ENCODE assay signal across 8 cellular contexts in the genomic region with DNA sequence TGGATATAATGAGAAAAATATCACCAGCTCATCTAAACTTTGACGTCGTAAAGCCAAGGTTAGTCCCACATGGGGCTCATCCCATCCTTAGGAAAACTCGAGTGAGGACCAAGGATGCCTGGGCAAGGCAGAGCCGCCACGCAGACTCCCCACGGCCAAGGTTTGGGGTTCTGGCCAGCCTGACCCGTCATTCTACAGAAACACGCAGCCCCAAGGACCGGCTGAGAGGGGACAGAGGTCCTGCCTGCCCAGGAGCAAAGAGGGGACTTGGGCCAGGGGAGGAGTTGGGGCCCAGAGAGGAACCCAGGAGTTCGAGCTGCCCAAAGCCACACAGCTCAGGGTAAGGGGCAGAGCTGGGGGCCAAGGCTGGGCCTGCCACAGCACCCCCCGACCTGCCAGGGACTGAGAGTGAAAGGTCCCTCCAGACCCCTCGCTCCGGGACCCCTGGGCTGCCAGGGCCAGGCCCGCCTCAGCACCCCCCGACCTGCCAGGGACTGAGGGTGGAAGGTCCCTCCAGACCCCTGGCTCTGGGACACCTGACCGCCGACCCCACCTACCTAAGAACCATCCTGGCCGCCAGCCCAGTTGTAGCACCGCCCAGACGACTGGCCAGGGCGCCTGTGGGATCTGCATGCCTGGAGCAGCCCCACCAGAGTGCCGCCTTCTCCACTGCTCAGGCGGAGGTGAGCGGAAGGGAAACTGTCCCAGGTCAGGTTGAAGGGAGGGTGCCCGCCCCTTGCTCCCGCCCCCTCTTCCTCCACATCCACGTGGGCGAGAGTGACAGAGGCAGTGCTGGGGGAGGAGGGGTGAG. TPM values are rescaled to one million over a fixed set of nuclear protein-coding genes. Genes with fewer than 3 reads are reported as not detected.
A peak's percentile ranks its signal among the peaks of the same experiment; 100 is the strongest.
DNase-seq lines count a peak whose midpoint lies in the region; ATAC-seq, FAIRE-seq and TF ChIP-seq lines count a peak whose summit lies in the region.

PDCD1 (minus strand) TSS at position 689 of the 811 bp plus-strand sequence; CDS start at position 633, 56 bp downstream.

- no peaks in the 10 kb centered on the region for H3K36me3 ChIP-seq in heart right ventricle

- DNase-seq in GM12891 (ENCODE audit: insufficient read length, low spot score) = peak; percentile 92
- peak; percentile 65 for DNase-seq in activated T-cell treated with anti-CD3 and anti-CD28 coated beads for 24 hours (ENCODE audit: low read depth)
- DNase-seq in heart right ventricle = peak; percentile 25 to 43
- DNase-seq in stimulated activated CD4-positive, alpha-beta T cell treated with anti-CD3 and anti-CD28 coated beads, Interleukin-1b, Interleukin-23, amount 100 ng/mL, for 48 hours = peak; percentile 77
- no peak for DNase-seq in AG08395 (ENCODE audit: low spot score)
- no peak for DNase-seq in RCC 7860 (ENCODE audit: low spot score)

- FAIRE-seq in GM12891 (lab: Jason Lieb, UNC) = peak; percentile 99
- FAIRE-seq in RCC 7860 (lab: Jason Lieb, UNC) = no peak

- intact Hi-C loops in heart right ventricle (cut with DNase I) = loop anchor here in 1 of 10 donors (10.0 kb wide), 1 partner anchor 124 kb away; the partner anchor contains the start of gene D2HGDH

- peak; percentile 42 for ATAC-seq in HG03135 (IDR thresholded peaks at IDR 0.05; ENCODE audit: unreplicated experiment)
- peak in 7 of 8 donors; percentile 2 to 26 (median 17) for ATAC-seq in heart right ventricle
- ATAC-seq in HG03520 (IDR thresholded peaks at IDR 0.05; ENCODE audit: unreplicated experiment) = no peak

- peaks cover 27 to 46% (median 38%) of the 10 kb centered on the region in 9 donors for H3K4me1 ChIP-seq in heart right ventricle

- H3K9me3 ChIP-seq in heart right ventricle = no peaks in the 10 kb centered on the region

- H3K4me3 ChIP-seq in heart right ventricle = peak within 1 kb of the TSS in 8 of 10 donors; percentile 27 to 47 (median 42)

- peaks cover 0 to 16% (median 14%) of the 10 kb centered on the region in 7 donors for H3K27me3 ChIP-seq in heart right ventricle

- TF ChIP-seq POLR2A in GM12891 (IDR thresholded peaks at IDR 0.05; ENCODE audit: low read depth, low read length) = peak; percentile 95

- H3K27ac ChIP-seq in heart right ventricle = peak within 1 kb of the TSS; percentile 80 to 98 (median 92)

- WGBS in heart right ventricle, 2 donors = 69 to 72% methylated on average over 24 to 28 of the region's 28 CpGs

- no peak for TF ChIP-seq CTCF in heart right ventricle (IDR thresholded peaks at IDR 0.05)

TF ChIP-seq in GM12891, 5 proteins besides CTCF, POLR2A, EP300 and RAD21:
- TF ChIP-seq SPI1 (IDR thresholded peaks at IDR 0.05; ENCODE audit: low read depth, low read length) (peak; percentile 62), POLR2AphosphoS5 (IDR thresholded peaks at IDR 0.05; ENCODE audit: low read depth, low read length) (peak; percentile 91), POU2F2 (IDR thresholded peaks at IDR 0.05; ENCODE audit: low read depth, low read length) (peak; percentile 28; the same call in 1 of the 2 replicates), PAX5 (IDR thresholded peaks at IDR 0.05; ENCODE audit: insufficient read depth, low read length, severe bottlenecking) (no peak), TAF1 (IDR thresholded peaks at IDR 0.05; ENCODE audit: low read depth, low read length) (peak; percentile 78)

RNA-seq across cellular contexts. Expression of gene PDCD1, which starts in this region (rescaled TPM):
- polyA plus RNA-seq in GM12891 (2012; ENCODE audit: low read depth, missing spikeins) = 8.4 TPM
- total RNA-seq in heart right ventricle = 10 to 100 TPM in 1 of 10 donors, 1 to 10 TPM in 9; 1.3 to 14.2 (median 2.8) TPM
- 1 to 10 TPM; 6.4 to 7.1 TPM for polyA plus RNA-seq in heart right ventricle

Comparison
In these comparisons a context has a peak if more than half of its experiments do, and no peak if none do; other contexts are left out.
1. DNase-seq: peak in GM12891 (single experiment), activated T-cell treated with anti-CD3 and anti-CD28 coated beads for 24 hours (single experiment), heart right ventricle (2 of 2) and stimulated activated CD4-positive, alpha-beta T cell treated with anti-CD3 and anti-CD28 coated beads, Interleukin-1b, Interleukin-23, amount 100 ng/mL, for 48 hours (single experiment); none in AG08395 (single experiment) and RCC 7860 (single experiment).